Comparison of ENCODE assay signal across 9 cellular contexts in the genomic region with DNA sequence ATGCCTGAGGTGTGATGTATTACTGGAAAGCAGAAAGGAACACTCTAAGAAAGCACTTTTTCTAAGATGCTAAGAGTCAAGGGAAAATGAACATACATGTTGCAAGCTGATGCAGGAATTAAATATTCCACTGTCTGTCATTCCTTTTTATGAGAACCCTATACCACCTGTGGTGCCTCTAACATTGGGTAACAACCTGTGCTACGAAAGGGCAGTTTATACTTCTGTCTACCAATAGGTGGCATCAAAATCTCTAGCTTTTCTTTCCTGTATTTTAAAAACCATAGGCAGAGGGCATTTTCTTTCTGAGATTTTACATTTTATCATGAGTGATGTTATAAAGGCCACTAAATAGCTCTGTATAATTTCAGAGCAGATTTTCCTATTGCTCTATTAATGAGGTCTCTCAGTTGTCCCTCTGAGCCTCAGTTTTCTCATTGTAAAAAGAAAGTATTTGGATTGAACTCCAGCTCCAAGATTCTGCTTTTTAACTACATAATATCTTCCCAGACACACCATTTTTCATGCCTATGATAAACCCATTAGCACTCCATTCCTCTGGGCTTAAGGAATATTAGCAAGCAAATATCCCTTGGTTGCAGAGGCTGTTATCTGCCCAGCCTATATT. TPM values are rescaled to one million over a fixed set of nuclear protein-coding genes. Genes with fewer than 3 reads are reported as not detected.
DNase-seq lines count a peak whose midpoint lies in the region; ATAC-seq and TF ChIP-seq lines count a peak whose summit lies in the region.
"Had no signal": no experiment of that assay in that cellular context is flagged by ENCODE, and none has a peak within 500 bp of the region (broad histone marks: within the 10 kb centered on the region; RNA-seq: fewer than 3 reads in every experiment).

No MANE protein-coding gene starts in this region.

- H3K27ac Mint-ChIP-seq in activated T-cell treated with anti-CD3 and anti-CD28 coated beads, Interleukin-2, amount 50 U/mL, for 72 hours = no peak overlapping the region

- H2AFZ ChIP-seq in mesenchymal stem cell (ENCODE audit: low read depth, low read length) = no peak overlapping the region

- H3K27me3 ChIP-seq in adipocyte (replicated peaks; ENCODE audit: control insufficient read depth, insufficient read depth, low read length) = peaks cover 30% of the 10 kb centered on the region
- peaks cover 29 to 61% of the 10 kb centered on the region in 2 experiments for H3K27me3 ChIP-seq in mesenchymal stem cell (ENCODE audit: control insufficient read depth in 1 of 2, insufficient read depth in 1 of 2, low read length in 2 of 2)

- peaks cover 31% of the 10 kb centered on the region for H3K27me3 Mint-ChIP-seq in activated T-cell treated with anti-CD3 and anti-CD28 coated beads, Interleukin-2, amount 50 U/mL, for 72 hours (ENCODE audit: low read depth)

- no peak overlapping the region for H2BK15ac ChIP-seq in mesenchymal stem cell (ENCODE audit: low read depth, poor library complexity, severe bottlenecking)

- CTCF ChIA-PET in GM10248 (lab: Yijun Ruan, JAX) = interaction anchor here (0.8 to 3.4 kb wide), 20 partner anchors 8 to 999 kb away, joined by 3 to 15 read pairs (median 4); no protein-coding TSS in a partner anchor

- peak; percentile 33 for TF ChIP-seq CTCF in GM10248 (IDR thresholded peaks at IDR 0.05; ENCODE audit: control extremely low read depth, extremely low read depth, low read depth, missing control alignments)
- no peak for TF ChIP-seq CTCF in omental fat pad (IDR thresholded peaks at IDR 0.05)

- WGBS in mesenchymal stem cell = no CpG with 5 or more reads among the region's 1 CpG

- H3K4me3 ChIP-seq in adipocyte (ENCODE audit: low read length) (no peak overlapping the region), mesenchymal stem cell (ENCODE audit: insufficient read depth in 1 of 2, low read depth in 1 of 2, low read length in 2 of 2) (no peak overlapping the region)
- H3K4me3 ChIP-seq: skin epidermis had no signal

- H3K9ac ChIP-seq in adipocyte (ENCODE audit: low read length) (no peak overlapping the region), mesenchymal stem cell (ENCODE audit: low read length) (no peak overlapping the region)

- no peaks in the 10 kb centered on the region for H3K9me3 ChIP-seq in adipocyte (ENCODE audit: control insufficient read depth, low read length)
- H3K9me3 ChIP-seq in mesenchymal stem cell (ENCODE audit: control insufficient read depth, low read length) = no peaks in the 10 kb centered on the region

- H3K4ac ChIP-seq in mesenchymal stem cell (ENCODE audit: low read depth in 1 of 2, low read length in 2 of 2) = no peak overlapping the region

- H3K14ac ChIP-seq in mesenchymal stem cell (ENCODE audit: low read length in 2 of 2) = no peak overlapping the region

- no peak overlapping the region for H4K91ac ChIP-seq in mesenchymal stem cell (ENCODE audit: low read length)

- peaks cover 0 to 4% of the 10 kb centered on the region in 2 donors for H3K36me3 Mint-ChIP-seq in activated T-cell treated with anti-CD3 and anti-CD28 coated beads, Interleukin-2, amount 50 U/mL, for 72 hours (ENCODE audit: insufficient read depth in 2 of 2)

- H3K4me1 Mint-ChIP-seq in activated T-cell treated with anti-CD3 and anti-CD28 coated beads, Interleukin-2, amount 50 U/mL, for 72 hours (ENCODE audit: low read depth) = peaks cover 8% of the 10 kb centered on the region

- POLR2A ChIA-PET in GM10248 (lab: Yijun Ruan, JAX) = no interaction called here

- H3K27ac ChIP-seq in mesenchymal stem cell (ENCODE audit: low read length, poor library complexity, severe bottlenecking) = no peak overlapping the region
- H3K27ac ChIP-seq: skin epidermis had no signal

- no peak overlapping the region for H3K4me3 Mint-ChIP-seq in activated T-cell treated with anti-CD3 and anti-CD28 coated beads, Interleukin-2, amount 50 U/mL, for 72 hours

- H3K23ac ChIP-seq in mesenchymal stem cell (ENCODE audit: low read length in 2 of 2) = no peak overlapping the region

- H4K8ac ChIP-seq in mesenchymal stem cell (ENCODE audit: low read length) = no peak overlapping the region

- H3K4me2 ChIP-seq in mesenchymal stem cell (ENCODE audit: low read length, poor library complexity, severe bottlenecking) = no peak overlapping the region

- H2BK120ac ChIP-seq in mesenchymal stem cell (ENCODE audit: low read depth, low read length) = no peak overlapping the region

- H3K36me3 ChIP-seq in adipocyte (ENCODE audit: control insufficient read depth, insufficient read depth, low read length, severe bottlenecking) (no peaks in the 10 kb centered on the region), mesenchymal stem cell (ENCODE audit: control insufficient read depth in 1 of 2, insufficient read depth in 2 of 2, low read depth in 1 of 2, low read length in 2 of 2) (no peaks in the 10 kb centered on the region)

- H2BK12ac ChIP-seq in mesenchymal stem cell (ENCODE audit: low read length in 2 of 2) = no peak overlapping the region

- H3K9me3 Mint-ChIP-seq in activated T-cell treated with anti-CD3 and anti-CD28 coated beads, Interleukin-2, amount 50 U/mL, for 72 hours = no peaks in the 10 kb centered on the region

- peak; percentile 15 for DNase-seq in GM10248 (ENCODE audit: extremely low spot score)
- DNase-seq in NCI-H1092 treated with DMSO at 0.1 percent for 48 hours (lab: John Stamatoyannopoulos, UW) = peak; percentile 4
- peak; percentile 73 for DNase-seq in adipocyte (ENCODE audit: low read depth)
- peak; percentile 19 for DNase-seq in mesenchymal stem cell
- DNase-seq in stimulated activated naive CD4-positive, alpha-beta T cell (lab: John Stamatoyannopoulos, UW) = no peak
- DNase-seq in activated T-cell treated with anti-CD3 and anti-CD28 coated beads, Interleukin-2, amount 50 U/mL, for 72 hours = no peak
- no peak for DNase-seq in omental fat pad (ENCODE audit: low spot score)

- H3K4me1 ChIP-seq in adipocyte (ENCODE audit: control insufficient read depth, insufficient read depth, low read length) (peaks cover 8% of the 10 kb centered on the region), mesenchymal stem cell (ENCODE audit: control insufficient read depth, insufficient read depth, low read depth, low read length) (peaks cover 10% of the 10 kb centered on the region)

- no peak overlapping the region for H3K18ac ChIP-seq in mesenchymal stem cell (ENCODE audit: low read depth in 1 of 2, low read length in 2 of 2)

- no peaks in the 10 kb centered on the region for H3K79me1 ChIP-seq in mesenchymal stem cell (replicated peaks; ENCODE audit: low read length, poor library complexity, severe bottlenecking)

- ATAC-seq in HG02678 (IDR thresholded peaks at IDR 0.05; ENCODE audit: unreplicated experiment) (no peak), omental fat pad (ENCODE audit: low FRiP score) (no peak)
- no peak for ATAC-seq in activated T-cell treated with anti-CD3 and anti-CD28 coated beads, Interleukin-2, amount 50 U/mL, for 72 hours (replicated peaks in 1 of 2)

- H2BK5ac ChIP-seq in mesenchymal stem cell (ENCODE audit: low read depth, low read length, poor library complexity, severe bottlenecking) = no peak overlapping the region

- H2AK5ac ChIP-seq in mesenchymal stem cell (ENCODE audit: low read length, severe bottlenecking) = no peak overlapping the region

RNA-seq across cellular contexts. Expression of gene CPNE4, which starts 3.5 kb away (rescaled TPM):
- not detected for polyA plus RNA-seq in mesenchymal stem cell (2013, experiment 1 of 2)
- 0.10 TPM for polyA plus RNA-seq in mesenchymal stem cell (2013, experiment 2 of 2)
- under 1 TPM; 0.17 to 0.65 TPM for total RNA-seq in activated T-cell treated with anti-CD3 and anti-CD28 coated beads, Interleukin-2, amount 50 U/mL, for 72 hours
- under 1 TPM in 1 of 4 donors, not detected in 3; 0.79 TPM for total RNA-seq in omental fat pad

Comparison
In these comparisons a context has a peak if more than half of its experiments do, and no peak if none do; other contexts are left out.
1. DNase-seq: peak in GM10248 (single experiment), NCI-H1092 treated with DMSO at 0.1 percent for 48 hours (single experiment), adipocyte (single experiment) and mesenchymal stem cell (single experiment); none in stimulated activated naive CD4-positive, alpha-beta T cell (0 of 6), activated T-cell treated with anti-CD3 and anti-CD28 coated beads, Interleukin-2, amount 50 U/mL, for 72 hours (0 of 2) and omental fat pad (single experiment).